Comparison of ENCODE assay signal across 10 cellular contexts in genomic region chr1:31101147-31101502, GRCh38. TPM values are rescaled to one million over a fixed set of nuclear protein-coding genes. Genes with fewer than 3 reads are reported as not detected.
DNase-seq lines count a peak whose midpoint lies in the region; ATAC-seq and TF ChIP-seq lines count a peak whose summit lies in the region.
"Had no signal": no experiment of that assay in that cellular context is flagged by ENCODE, and none has a peak within 500 bp of the region (broad histone marks: within the 10 kb centered on the region; RNA-seq: fewer than 3 reads in every experiment).

No MANE protein-coding gene starts in this region.

- H3K36me3 Mint-ChIP-seq in brain (no peaks in the 10 kb centered on the region), glutamatergic neuron (ENCODE audit: unreplicated experiment) (no peaks in the 10 kb centered on the region)
- H3K36me3 Mint-ChIP-seq: naive thymus-derived CD4-positive, alpha-beta T cell had no signal

- H3K4me3 Mint-ChIP-seq in brain (peak overlapping the region in 1 of 5 experiments; percentile 30), glutamatergic neuron (ENCODE audit: unreplicated experiment) (no peak overlapping the region)
- H3K4me3 Mint-ChIP-seq: naive thymus-derived CD4-positive, alpha-beta T cell had no signal

- H3K9me3 Mint-ChIP-seq in brain, result no peaks in the 10 kb centered on the region
- H3K9me3 Mint-ChIP-seq in glutamatergic neuron (ENCODE audit: unreplicated experiment), result no peaks in the 10 kb centered on the region
- H3K9me3 Mint-ChIP-seq: naive thymus-derived CD4-positive, alpha-beta T cell had no signal

- ATAC-seq in left lobe of liver, result peak; percentile 91
- no peak for ATAC-seq in GM21360 (IDR thresholded peaks at IDR 0.05; ENCODE audit: unreplicated experiment)
- ATAC-seq: naive thymus-derived CD4-positive, alpha-beta T cell had no signal

- TF ChIP-seq CTCF in brain (conservative IDR thresholded peaks at IDR 0.05) (no peak), glutamatergic neuron (IDR thresholded peaks at IDR 0.05; ENCODE audit: partially characterized antibody, unreplicated experiment) (no peak)

- H3K27me3 Mint-ChIP-seq in brain (peaks cover 3% of the 10 kb centered on the region), glutamatergic neuron (ENCODE audit: unreplicated experiment) (peaks cover 3% of the 10 kb centered on the region)
- H3K27me3 Mint-ChIP-seq: naive thymus-derived CD4-positive, alpha-beta T cell had no signal

- H3K27ac Mint-ChIP-seq in brain, result peak overlapping the region in 3 of 5 experiments; percentile 11 to 72 (median 51)
- H3K27ac Mint-ChIP-seq in glutamatergic neuron (ENCODE audit: unreplicated experiment), result no peak overlapping the region
- H3K27ac Mint-ChIP-seq: naive thymus-derived CD4-positive, alpha-beta T cell had no signal

- DNase-seq in AG08395 (ENCODE audit: low spot score) (peak; percentile 67), M059J (ENCODE audit: low read depth) (peak; percentile 90), left lobe of liver (ENCODE audit: low spot score) (peak; percentile 87), glutamatergic neuron (no peak), pons (ENCODE audit: low spot score) (no peak)
- no peak for DNase-seq in activated CD4-positive, alpha-beta T cell treated with anti-CD3 and anti-CD28 coated beads for 4 hours
- DNase-seq: activated T-cell treated with anti-CD3 and anti-CD28 coated beads for 4 hours; naive thymus-derived CD4-positive, alpha-beta T cell had no signal

- H3K4me1 Mint-ChIP-seq in brain (peaks cover 8% of the 10 kb centered on the region), glutamatergic neuron (ENCODE audit: low read depth, unreplicated experiment) (peaks cover 1% of the 10 kb centered on the region)
- H3K4me1 Mint-ChIP-seq: naive thymus-derived CD4-positive, alpha-beta T cell had no signal

RNA-seq across cellular contexts. Expression of gene PUM1, which starts 35.6 kb away (rescaled TPM):
- 38.6 and 60.2 TPM in 2 replicates for total RNA-seq in M059J (2014; rRNA removed; shearing (Covaris generic))
- polyA plus RNA-seq in brain (ENCODE audit: insufficient read depth, low read depth, low replicate concordance), result 76.2 TPM
- 51.2 TPM for total RNA-seq in left lobe of liver
- 188 TPM for total RNA-seq in glutamatergic neuron (ENCODE audit: unreplicated experiment)

Comparison
In these comparisons a context has a peak if more than half of its experiments do, and no peak if none do; other contexts are left out.
1. DNase-seq: peak in AG08395 (single experiment), M059J (single experiment) and left lobe of liver (single experiment); none in activated CD4-positive, alpha-beta T cell treated with anti-CD3 and anti-CD28 coated beads for 4 hours (0 of 2), glutamatergic neuron (single experiment) and pons (single experiment).